In the genomic region with DNA sequence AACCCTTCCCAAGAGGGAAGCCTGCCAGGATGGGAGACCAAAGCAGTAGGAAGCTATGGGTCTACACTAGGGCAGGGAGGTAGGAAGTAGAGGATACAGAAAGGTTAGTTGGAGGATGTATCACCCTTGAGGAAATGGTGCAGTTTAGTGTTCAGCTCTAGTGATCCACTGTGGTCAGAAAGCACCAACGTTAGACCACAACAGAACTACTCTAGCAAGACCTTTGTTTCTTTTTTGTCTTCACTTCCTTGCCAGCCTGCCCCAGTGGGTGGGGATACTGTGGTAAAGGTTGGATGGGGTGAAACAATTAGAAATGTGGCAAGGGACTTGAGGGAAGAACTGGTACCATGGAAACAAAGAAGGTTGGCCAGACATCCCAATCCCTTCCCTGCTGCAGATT, we compare ENCODE assay signal across 10 cellular contexts.
DNase-seq lines count a peak whose midpoint lies in the region; ATAC-seq and TF ChIP-seq lines count a peak whose summit lies in the region.
"Had no signal": no experiment of that assay in that cellular context is flagged by ENCODE, and none has a peak within 500 bp of the region (broad histone marks: within the 10 kb centered on the region; RNA-seq: fewer than 3 reads in every experiment).

No MANE protein-coding gene starts in this region.

- no peak for TF ChIP-seq CTCF in CD8-positive, alpha-beta T cell (IDR thresholded peaks at IDR 0.05)
- no peak for TF ChIP-seq CTCF in psoas muscle (IDR thresholded peaks at IDR 0.05)

- no peaks in the 10 kb centered on the region for H3K36me3 Mint-ChIP-seq in CD8-positive, alpha-beta T cell
- H3K36me3 Mint-ChIP-seq in activated CD4-positive, alpha-beta memory T cell treated with anti-CD3 and anti-CD28 coated beads, Interleukin-2, amount 10 ng/mL, durations not matched to agents 7 days and 5 days (ENCODE audit: low read depth): no peaks in the 10 kb centered on the region

- POLR2A ChIA-PET in CD8-positive, alpha-beta T cell (lab: Charles Lee): interaction anchor here (1.7 kb wide), 1 partner anchor 13 kb away, joined by 7 read pairs; no protein-coding TSS in a partner anchor
- POLR2A ChIA-PET in activated CD4-positive, alpha-beta memory T cell treated with anti-CD3 and anti-CD28 coated beads, Interleukin-2, amount 10 ng/mL, durations not matched to agents 7 days and 5 days (lab: Charles Lee): interaction anchor here (2.2 kb wide), 1 partner anchor 14 kb away, joined by 7 read pairs; no protein-coding TSS in a partner anchor

- H3K27ac ChIP-seq in CD8-positive, alpha-beta T cell (ENCODE audit: low read depth, low read length): no peak overlapping the region
- H3K27ac ChIP-seq in psoas muscle: no peak overlapping the region
- H3K27ac ChIP-seq: thoracic aorta had no signal

- H3K9me3 Mint-ChIP-seq in CD8-positive, alpha-beta T cell: no peaks in the 10 kb centered on the region
- H3K9me3 Mint-ChIP-seq in activated CD4-positive, alpha-beta memory T cell treated with anti-CD3 and anti-CD28 coated beads, Interleukin-2, amount 10 ng/mL, durations not matched to agents 7 days and 5 days: no peaks in the 10 kb centered on the region

- peak overlapping the region; percentile 6 for H3K27ac Mint-ChIP-seq in CD8-positive, alpha-beta T cell
- peak overlapping the region; percentile 74 for H3K27ac Mint-ChIP-seq in activated CD4-positive, alpha-beta memory T cell treated with anti-CD3 and anti-CD28 coated beads, Interleukin-2, amount 10 ng/mL, durations not matched to agents 7 days and 5 days

- CTCF ChIA-PET in CD8-positive, alpha-beta T cell (lab: Charles Lee): interaction anchor here (1.0 to 8.6 kb wide), 4 partner anchors 10 to 19 kb away, joined by 3 to 72 read pairs (median 4); no protein-coding TSS in a partner anchor
- CTCF ChIA-PET in activated CD4-positive, alpha-beta memory T cell treated with anti-CD3 and anti-CD28 coated beads, Interleukin-2, amount 10 ng/mL, durations not matched to agents 7 days and 5 days (lab: Charles Lee): interaction anchor here (0.6 to 3.6 kb wide), 4 partner anchors 9 to 1242 kb away, joined by 3 to 39 read pairs (median 16); no protein-coding TSS in a partner anchor

- no peak overlapping the region for H3K4me3 ChIP-seq in CD8-positive, alpha-beta T cell (ENCODE audit: low read depth, low read length)
- no peak overlapping the region for H3K4me3 ChIP-seq in psoas muscle
- H3K4me3 ChIP-seq: thoracic aorta had no signal

- 64 to 69% (median 66%) methylated on average over 1 of the region's 1 CpG for WGBS in psoas muscle, 3 donors

- peak; percentile 84 for ATAC-seq in CD8-positive, alpha-beta T cell
- peak; percentile 97 for ATAC-seq in GM19455 (IDR thresholded peaks at IDR 0.05; ENCODE audit: unreplicated experiment)
- peak; percentile 100 for ATAC-seq in HG03175 (IDR thresholded peaks at IDR 0.05; ENCODE audit: unreplicated experiment)
- no peak for ATAC-seq in Right ventricle myocardium inferior
- no peak for ATAC-seq in psoas muscle

- H3K9me3 ChIP-seq in CD8-positive, alpha-beta T cell (ENCODE audit: low read length): no peaks in the 10 kb centered on the region
- H3K9me3 ChIP-seq in psoas muscle: no peaks in the 10 kb centered on the region
- H3K9me3 ChIP-seq: thoracic aorta had no signal

- peak in 4 of 7 experiments; percentile 9 to 33 (median 12) for DNase-seq in CD8-positive, alpha-beta T cell
- DNase-seq in activated CD4-positive, alpha-beta memory T cell treated with anti-CD3 and anti-CD28 coated beads, Interleukin-2, amount 10 ng/mL, durations not matched to agents 7 days and 5 days: peak; percentile 63
- DNase-seq in GM19240 (ENCODE audit: insufficient read length, low spot score): no peak
- no peak for DNase-seq in iPS-NIHi7 (ENCODE audit: extremely low spot score)
- no peak for DNase-seq in Right ventricle myocardium inferior (ENCODE audit: missing footprints)
- DNase-seq in psoas muscle: no peak
- DNase-seq: DMS153 had no signal

- no peak overlapping the region for H3K4me3 Mint-ChIP-seq in CD8-positive, alpha-beta T cell
- no peak overlapping the region for H3K4me3 Mint-ChIP-seq in activated CD4-positive, alpha-beta memory T cell treated with anti-CD3 and anti-CD28 coated beads, Interleukin-2, amount 10 ng/mL, durations not matched to agents 7 days and 5 days

- H3K27me3 ChIP-seq in CD8-positive, alpha-beta T cell (ENCODE audit: insufficient read depth, low read length): no peaks in the 10 kb centered on the region
- H3K27me3 ChIP-seq in psoas muscle (ENCODE audit: insufficient read depth in 3 of 3, low read length in 2 of 3): no peaks in the 10 kb centered on the region

- peaks cover 17% of the 10 kb centered on the region for H3K4me1 Mint-ChIP-seq in CD8-positive, alpha-beta T cell (ENCODE audit: low read depth)
- H3K4me1 Mint-ChIP-seq in activated CD4-positive, alpha-beta memory T cell treated with anti-CD3 and anti-CD28 coated beads, Interleukin-2, amount 10 ng/mL, durations not matched to agents 7 days and 5 days: peaks cover 31% of the 10 kb centered on the region

- peaks cover 12% of the 10 kb centered on the region for H3K4me1 ChIP-seq in CD8-positive, alpha-beta T cell (ENCODE audit: insufficient read depth, low read length)
- H3K4me1 ChIP-seq in psoas muscle: no peaks in the 10 kb centered on the region

- no peaks in the 10 kb centered on the region for H3K36me3 ChIP-seq in CD8-positive, alpha-beta T cell (ENCODE audit: insufficient read depth, low read length)
- H3K36me3 ChIP-seq in psoas muscle (ENCODE audit: insufficient read depth in 1 of 2, low read depth in 1 of 2): no peaks in the 10 kb centered on the region
- H3K36me3 ChIP-seq: thoracic aorta had no signal

- intact Hi-C loops in CD8-positive, alpha-beta T cell (cut with DNase I, micrococcal nuclease): no loop called here
- intact Hi-C loops in Right ventricle myocardium inferior (cut with DNase I) (no loop called here), psoas muscle (cut with DNase I) (no loop called here)

- H3K27me3 Mint-ChIP-seq in CD8-positive, alpha-beta T cell (ENCODE audit: low read depth): no peaks in the 10 kb centered on the region
- no peaks in the 10 kb centered on the region for H3K27me3 Mint-ChIP-seq in activated CD4-positive, alpha-beta memory T cell treated with anti-CD3 and anti-CD28 coated beads, Interleukin-2, amount 10 ng/mL, durations not matched to agents 7 days and 5 days

Comparison
In these comparisons a context has a peak if more than half of its experiments do, and no peak if none do; other contexts are left out.
1. ATAC-seq: peak in CD8-positive, alpha-beta T cell (single experiment), GM19455 (single experiment) and HG03175 (single experiment); none in Right ventricle myocardium inferior (single experiment) and psoas muscle (0 of 4).
2. DNase-seq: peak in CD8-positive, alpha-beta T cell (4 of 7) and activated CD4-positive, alpha-beta memory T cell treated with anti-CD3 and anti-CD28 coated beads, Interleukin-2, amount 10 ng/mL, durations not matched to agents 7 days and 5 days (single experiment); none in GM19240 (single experiment), iPS-NIHi7 (single experiment), Right ventricle myocardium inferior (single experiment) and psoas muscle (0 of 2).